In genomic region chr3:135694142-135694541, GRCh38 we compare ENCODE assay signal across 1 cellular context.
TF ChIP-seq lines count a peak whose summit lies in the region.

No MANE protein-coding gene starts in this region.

TF ChIP-seq in GM23338, 12 proteins besides CTCF, POLR2A, EP300 and RAD21 (continued from another document):
- TF ChIP-seq REST (IDR thresholded peaks at IDR 0.05; ENCODE audit: unreplicated experiment), result no peak
- TF ChIP-seq NANOG (IDR thresholded peaks at IDR 0.05; ENCODE audit: borderline replicate concordance), result 0 out of 2 replicates have a peak, but pooled peaks have one; percentile 10
- no peak for TF ChIP-seq ETS1 (IDR thresholded peaks at IDR 0.05)
- no peak for TF ChIP-seq POLR2AphosphoS5 (IDR thresholded peaks at IDR 0.05; ENCODE audit: low read depth)
- TF ChIP-seq ZNF331 (CRISPR knock-in tag; IDR thresholded peaks at IDR 0.05; ENCODE audit: low read depth), result no peak
